In the genomic region with DNA sequence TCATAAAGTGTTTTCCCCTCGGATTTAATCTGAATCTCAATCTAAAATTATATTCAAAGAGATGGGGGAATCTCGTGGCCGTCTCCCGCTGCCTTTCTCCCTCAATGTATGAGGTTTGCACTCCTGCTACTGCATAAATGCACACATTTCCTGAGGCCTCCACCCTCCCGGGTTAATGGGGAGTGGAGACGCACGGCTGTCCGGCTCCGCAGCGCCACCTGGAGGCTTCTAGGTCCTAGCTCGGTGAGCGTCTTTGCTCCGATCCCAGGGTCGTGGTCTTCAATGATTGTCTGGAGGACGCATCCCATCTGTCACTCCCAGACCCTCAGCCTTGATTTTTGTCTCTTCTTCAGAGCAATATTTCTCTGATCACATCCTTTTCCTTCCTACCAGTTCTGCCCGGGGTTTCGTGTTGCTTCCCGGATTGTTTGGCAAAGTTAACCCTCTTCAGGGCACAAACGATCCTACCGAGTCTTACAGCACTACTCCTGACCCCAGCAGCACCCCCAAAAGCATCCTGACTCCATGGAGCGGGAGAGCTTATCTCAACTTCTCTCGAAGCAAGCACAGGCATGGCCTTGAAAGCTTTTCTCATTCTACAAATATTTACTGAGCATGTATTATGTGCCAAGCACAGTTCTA, we compare ENCODE assay signal across 8 cellular contexts. TPM values are rescaled to one million over a fixed set of nuclear protein-coding genes. Genes with fewer than 3 reads are reported as not detected.
DNase-seq lines count a peak whose midpoint lies in the region; ATAC-seq, FAIRE-seq and TF ChIP-seq lines count a peak whose summit lies in the region.

Gene LMO1 (minus strand): TSS at position 110 of the 642 bp plus-strand sequence. CDS start 516 bp downstream, outside the sequence.

- peak; percentile 71 for ATAC-seq in GM21717 (IDR thresholded peaks at IDR 0.05; ENCODE audit: unreplicated experiment)
- peak; percentile 71 for ATAC-seq in Right ventricle myocardium inferior
- ATAC-seq in pancreas, result peak; percentile 73 to 89 (median 81)

- DNase-seq in Calu3 (peak; percentile 83), MM.1S (peak; percentile 68), SK-N-DZ (ENCODE audit: low spot score) (peak; percentile 87), Right ventricle myocardium inferior (ENCODE audit: missing footprints) (peak; percentile 86), pancreas (peak in 5 of 6 donors; percentile 62 to 94 (median 75))
- peak; percentile 79 for DNase-seq in activated naive CD4-positive, alpha-beta T cell treated with anti-CD3 and anti-CD28 coated beads, Interleukin-2, amount 50 U/mL, for 16 hours

- TF ChIP-seq CTCF in Calu3 (IDR thresholded peaks at IDR 0.05; ENCODE audit: unreplicated experiment) (peak; percentile 82), MM.1S (IDR thresholded peaks at IDR 0.05; ENCODE audit: low read length) (peak; percentile 90), pancreas (IDR thresholded peaks at IDR 0.05) (peak; percentile 60 to 85 (median 68))

- no peaks in the 10 kb centered on the region for H3K4me1 ChIP-seq in MM.1S (ENCODE audit: low read length)
- H3K4me1 ChIP-seq in pancreas, result peaks cover 0 to 11% (median 8%) of the 10 kb centered on the region in 3 donors
- peaks cover 9% of the 10 kb centered on the region for H3K4me1 ChIP-seq in thymus (ENCODE audit: control insufficient read depth, insufficient read depth, low read length)

- H3K27ac ChIP-seq in MM.1S (ENCODE audit: low read length) (no peak within 1 kb of the TSS), pancreas (peak within 1 kb of the TSS in 1 of 4 donors; percentile 33), thymus (ENCODE audit: low read depth) (no peak within 1 kb of the TSS)

- no peaks in the 10 kb centered on the region for H3K9me2 ChIP-seq in MM.1S (replicated peaks; ENCODE audit: insufficient read depth, low read length)

- no peak within 1 kb of the TSS for H2AFZ ChIP-seq in MM.1S (ENCODE audit: low read length)

- H3K4me3 Mint-ChIP-seq in Calu3 (ENCODE audit: low read depth, unreplicated experiment), result peak within 1 kb of the TSS; percentile 70

- no peak for FAIRE-seq in pancreas (lab: Jason Lieb, UNC)

- no peaks in the 10 kb centered on the region for H4K20me1 ChIP-seq in MM.1S (ENCODE audit: insufficient read depth, low read length)

- H3K27me3 ChIP-seq in MM.1S (replicated peaks; ENCODE audit: insufficient read depth, low read length) (peaks cover 54% of the 10 kb centered on the region), pancreas (peaks cover 0 to 29% (median 0%) of the 10 kb centered on the region in 4 donors), thymus (ENCODE audit: control insufficient read depth, insufficient read depth) (peaks cover 46% of the 10 kb centered on the region)

- no peak within 1 kb of the TSS for H3K9ac ChIP-seq in MM.1S (ENCODE audit: low read length)

- WGBS in pancreas, 2 donors, result 1 to 2% methylated on average over 22 of the region's 22 CpGs
- 9% methylated on average over 22 of the region's 22 CpGs for WGBS in thymus

- CTCF ChIA-PET in Calu3 (lab: Charles Lee), result interaction anchor here (0.6 to 1.9 kb wide), 11 partner anchors 9 to 985 kb away, joined by 3 to 9 read pairs (median 5); no protein-coding TSS in a partner anchor

- no TSS peak for BruUV-seq in Calu3 (replicated peaks; lab: Mats Ljungman, UMichigan)

- peaks cover 93% of the 10 kb centered on the region for H3K27me3 Mint-ChIP-seq in Calu3 (ENCODE audit: unreplicated experiment)

- H3K36me3 ChIP-seq in MM.1S (replicated peaks; ENCODE audit: insufficient read depth, low read length) (no peaks in the 10 kb centered on the region), pancreas (no peaks in the 10 kb centered on the region), thymus (ENCODE audit: control insufficient read depth, insufficient read depth) (no peaks in the 10 kb centered on the region)

- peak within 1 kb of the TSS; percentile 85 for H3K4me2 ChIP-seq in MM.1S (ENCODE audit: low read depth, low read length)

- H3K9me3 ChIP-seq in MM.1S (replicated peaks; ENCODE audit: insufficient read depth, low read length) (no peaks in the 10 kb centered on the region), pancreas (no peaks in the 10 kb centered on the region), thymus (ENCODE audit: control insufficient read depth) (no peaks in the 10 kb centered on the region)

- H3K79me2 ChIP-seq in MM.1S (ENCODE audit: low read length), result no peaks in the 10 kb centered on the region

- no peaks in the 10 kb centered on the region for H3K9me3 Mint-ChIP-seq in Calu3 (ENCODE audit: low read depth, unreplicated experiment)

- H3K36me3 Mint-ChIP-seq in Calu3 (ENCODE audit: insufficient read depth, unreplicated experiment), result no peaks in the 10 kb centered on the region

- peaks cover 11% of the 10 kb centered on the region for H3K4me1 Mint-ChIP-seq in Calu3 (ENCODE audit: low read depth, unreplicated experiment)

- intact Hi-C loops in Calu3 (cut with micrococcal nuclease; ENCODE audit: unreplicated experiment) (loop anchor here (5.0 kb wide), 1 partner anchor 37 kb away; no protein-coding TSS in a partner anchor), Right ventricle myocardium inferior (cut with DNase I) (loop anchor here (1.0 to 2.0 kb wide), 3 partner anchors 39 to 71 kb away; no protein-coding TSS in a partner anchor), pancreas (cut with DNase I) (no loop called here)

- H3K4me3 ChIP-seq in MM.1S (ENCODE audit: low read length), result peak within 1 kb of the TSS; percentile 14; the same call in 1 of the 2 replicates
- H3K4me3 ChIP-seq in pancreas, result peak within 1 kb of the TSS; percentile 13 to 58 (median 38)
- H3K4me3 ChIP-seq in thymus (ENCODE audit: low read length), result peak within 1 kb of the TSS; percentile 40

- no peaks in the 10 kb centered on the region for H3F3A ChIP-seq in MM.1S (ENCODE audit: insufficient read depth, low read length)

- H3K27ac Mint-ChIP-seq in Calu3 (ENCODE audit: unreplicated experiment), result no peak within 1 kb of the TSS

RNA-seq across cellular contexts. Expression of gene LMO1, which starts in this region (rescaled TPM):
- not detected in 2 replicates for total RNA-seq in Calu3 (2022)
- 1.7 and 4.4 TPM in 2 replicates for polyA plus RNA-seq in SK-N-DZ (2014; cell fraction: cytosol; rRNA removed)
- polyA plus RNA-seq in SK-N-DZ (2014; cell fraction: nucleus; rRNA removed), result 3.3 and 4.2 TPM in 2 replicates
- 3.6 TPM for total RNA-seq in Right ventricle myocardium inferior
- 1 to 10 TPM in 1 of 6 donors, under 1 TPM in 5; 0.14 to 1.0 (median 0.56) TPM for total RNA-seq in pancreas
- polyA plus RNA-seq in pancreas, result 1 to 10 TPM; 1.3 to 6.8 TPM
- polyA plus RNA-seq in thymus, result 0.32 TPM

Comparison
In these comparisons a context has a peak if more than half of its experiments do, and no peak if none do; other contexts are left out.
1. Peak in DNase-seq in Calu3; RNA of the gene not detected or under 1 TPM.
2. intact Hi-C loops: an anchor here in Calu3 (5.0 kb wide) and Right ventricle myocardium inferior (1.0 to 2.0 kb wide); none called in pancreas.